ENCODE assay signal across 8 cellular contexts in genomic region chr3:72996121-72996472, GRCh38. TPM values are rescaled to one million over a fixed set of nuclear protein-coding genes. Genes with fewer than 3 reads are reported as not detected.
DNase-seq lines count a peak whose midpoint lies in the region; ATAC-seq and TF ChIP-seq lines count a peak whose summit lies in the region.

No MANE protein-coding gene starts in this region.

- H3K4me1 ChIP-seq in ACC112 (ENCODE audit: control insufficient read depth, insufficient read depth, low read length, unreplicated experiment) = peaks cover 26% of the 10 kb centered on the region
- peaks cover 16% of the 10 kb centered on the region; the same call in 1 of the 2 replicates for H3K4me1 ChIP-seq in MM.1S (ENCODE audit: low read length)
- H3K4me1 ChIP-seq in naive thymus-derived CD4-positive, alpha-beta T cell (ENCODE audit: control insufficient read depth in 2 of 2, insufficient read depth in 2 of 2, low read length in 2 of 2) = peaks cover 26 to 34% of the 10 kb centered on the region in 2 donors

- POLR2A ChIA-PET in naive thymus-derived CD4-positive, alpha-beta T cell (lab: Charles Lee) = interaction anchor here (0.9 to 1.5 kb wide), 4 partner anchors 9 to 1272 kb away, joined by 3 to 4 read pairs (median 4); no protein-coding TSS in a partner anchor

- peaks cover 24 to 45% (median 38%) of the 10 kb centered on the region in 7 donors for H3K4me1 Mint-ChIP-seq in naive thymus-derived CD4-positive, alpha-beta T cell

- peaks cover 15% of the 10 kb centered on the region for H3F3A ChIP-seq in MM.1S (ENCODE audit: insufficient read depth, low read length)

- H2AFZ ChIP-seq in ACC112 (ENCODE audit: low read length, unreplicated experiment) (peak overlapping the region; percentile 96), MM.1S (ENCODE audit: low read length) (peak overlapping the region; percentile 100)

- H3K36me3 ChIP-seq in ACC112 (ENCODE audit: insufficient read depth, low read length) = peaks cover 23% of the 10 kb centered on the region
- no peaks in the 10 kb centered on the region; the same call in 1 of the 2 replicates for H3K36me3 ChIP-seq in MM.1S (replicated peaks; ENCODE audit: insufficient read depth, low read length)
- H3K36me3 ChIP-seq in naive thymus-derived CD4-positive, alpha-beta T cell (ENCODE audit: control insufficient read depth in 2 of 3, insufficient read depth in 3 of 3, low read length in 3 of 3) = peaks cover 0 to 6% (median 0%) of the 10 kb centered on the region in 3 experiments

- H3K4me3 ChIP-seq in ACC112 (ENCODE audit: low read depth, low read length) = peak overlapping the region; percentile 94
- H3K4me3 ChIP-seq in MM.1S (ENCODE audit: low read length) = peak overlapping the region; percentile 73
- peak overlapping the region; percentile 67 to 97 (median 89) for H3K4me3 ChIP-seq in dorsolateral prefrontal cortex
- H3K4me3 ChIP-seq in naive thymus-derived CD4-positive, alpha-beta T cell (ENCODE audit: low read length) = peak overlapping the region; percentile 70

- peaks cover 6 to 21% (median 15%) of the 10 kb centered on the region in 5 donors for H3K36me3 Mint-ChIP-seq in naive thymus-derived CD4-positive, alpha-beta T cell

- H3K27me3 Mint-ChIP-seq in naive thymus-derived CD4-positive, alpha-beta T cell = no peaks in the 10 kb centered on the region

- TF ChIP-seq CTCF in MM.1S (IDR thresholded peaks at IDR 0.05; ENCODE audit: low read length) = no peak
- no peak for TF ChIP-seq CTCF in dorsolateral prefrontal cortex (IDR thresholded peaks at IDR 0.05 in 54 of 56, conservative IDR thresholded peaks at IDR 0.05 in 2 of 56; ENCODE audit: low read depth in 1 of 56, partially characterized antibody in 56 of 56)

- no peaks in the 10 kb centered on the region for H3K9me3 Mint-ChIP-seq in naive thymus-derived CD4-positive, alpha-beta T cell

- H3K9ac ChIP-seq in MM.1S (ENCODE audit: low read length) = peak overlapping the region; percentile 85; the same call in 1 of the 2 replicates

- CTCF ChIA-PET in naive thymus-derived CD4-positive, alpha-beta T cell (lab: Charles Lee) = interaction anchor here (1.1 kb wide), 1 partner anchor 9 kb away, joined by 4 read pairs; no protein-coding TSS in a partner anchor

- no peak for DNase-seq in MM.1S
- DNase-seq in dorsolateral prefrontal cortex = peak in 3 of 10 donors; percentile 23 to 43 (median 40)
- peak in 1 of 9 donors; percentile 7 for DNase-seq in naive thymus-derived CD4-positive, alpha-beta T cell
- no peak for DNase-seq in GOT3 (lab: John Stamatoyannopoulos, UW)
- DNase-seq in H4 (ENCODE audit: low spot score) = no peak
- no peak for DNase-seq in SK-N-DZ (ENCODE audit: low spot score)

- ATAC-seq in naive thymus-derived CD4-positive, alpha-beta T cell = no peak
- ATAC-seq in HG03342 (IDR thresholded peaks at IDR 0.05; ENCODE audit: unreplicated experiment) = no peak

- intact Hi-C loops in dorsolateral prefrontal cortex (cut with DNase I) = loop anchor here (2.0 to 5.0 kb wide), 8 partner anchors 36 to 154 kb away; partner anchors contain the start of genes GXYLT2 (in 2 of the 2) and SHQ1 (in 1 of the 2)
- intact Hi-C loops in naive thymus-derived CD4-positive, alpha-beta T cell (cut with micrococcal nuclease) = loop anchor here (1.0 to 5.0 kb wide), 9 partner anchors 36 to 1414 kb away; partner anchors contain the start of genes FOXP1 (in 1 of the 2), RYBP (in 1 of the 2) and SHQ1 (in 1 of the 2)

- peak overlapping the region; percentile 69 to 94 (median 88) for H3K27ac Mint-ChIP-seq in naive thymus-derived CD4-positive, alpha-beta T cell

- peak overlapping the region; percentile 94; the same call in 1 of the 2 replicates for H3K27ac ChIP-seq in ACC112 (ENCODE audit: low read depth, low read length)
- peak overlapping the region; percentile 78; the same call in 1 of the 2 replicates for H3K27ac ChIP-seq in MM.1S (ENCODE audit: low read length)
- H3K27ac ChIP-seq in dorsolateral prefrontal cortex = peak overlapping the region; percentile 87 to 99 (median 96)
- H3K27ac ChIP-seq in naive thymus-derived CD4-positive, alpha-beta T cell (ENCODE audit: low read depth, low read length) = peak overlapping the region; percentile 97

- H3K27me3 ChIP-seq in ACC112 (ENCODE audit: insufficient read depth, low read length) (no peaks in the 10 kb centered on the region), MM.1S (replicated peaks; ENCODE audit: insufficient read depth, low read length) (no peaks in the 10 kb centered on the region), dorsolateral prefrontal cortex (no peaks in the 10 kb centered on the region)
- no peaks in the 10 kb centered on the region for H3K27me3 ChIP-seq in naive thymus-derived CD4-positive, alpha-beta T cell (ENCODE audit: control insufficient read depth in 2 of 2, insufficient read depth in 2 of 2, low read length in 2 of 2)

- H3K4me2 ChIP-seq in MM.1S (ENCODE audit: low read depth, low read length) = peak overlapping the region; percentile 98

- H4K20me1 ChIP-seq in MM.1S (ENCODE audit: insufficient read depth, low read length) = peaks cover 30% of the 10 kb centered on the region

- H3K79me2 ChIP-seq in ACC112 (ENCODE audit: control insufficient read depth, insufficient read depth, low read length, unreplicated experiment) (peaks cover 43% of the 10 kb centered on the region), MM.1S (ENCODE audit: low read length) (peaks cover 42% of the 10 kb centered on the region)

- H3K4me3 Mint-ChIP-seq in naive thymus-derived CD4-positive, alpha-beta T cell = peak overlapping the region; percentile 79 to 95 (median 90)

- H3K9me2 ChIP-seq in MM.1S (replicated peaks; ENCODE audit: insufficient read depth, low read length) = no peaks in the 10 kb centered on the region

- no peaks in the 10 kb centered on the region for H3K9me3 ChIP-seq in MM.1S (replicated peaks; ENCODE audit: insufficient read depth, low read length)
- H3K9me3 ChIP-seq in naive thymus-derived CD4-positive, alpha-beta T cell (ENCODE audit: control insufficient read depth in 2 of 3, low read length in 3 of 3) = no peaks in the 10 kb centered on the region

RNA-seq across cellular contexts. Expression of gene PPP4R2, which starts 0.5 kb away (rescaled TPM):
- 100 to 1,000 TPM in 7 of 120 experiments, 10 to 100 TPM in 113; 50.2 to 118 (median 78.2) TPM for total RNA-seq in dorsolateral prefrontal cortex
- total RNA-seq in naive thymus-derived CD4-positive, alpha-beta T cell = 10 to 100 TPM; 56.3 to 87.0 (median 63.8) TPM
- 10 to 100 TPM; 35.0 to 38.9 TPM for polyA plus RNA-seq in naive thymus-derived CD4-positive, alpha-beta T cell
- total RNA-seq in H4 (2014; rRNA removed; shearing (Covaris generic)) = 18.4 and 30.0 TPM in 2 replicates
- polyA plus RNA-seq in SK-N-DZ (2014; cell fraction: cytosol; rRNA removed) = 30.0 and 30.1 TPM in 2 replicates
- polyA plus RNA-seq in SK-N-DZ (2014; cell fraction: nucleus; rRNA removed) = 23.4 TPM in 2 replicates
